Comparison of ENCODE assay signal across 19 cellular contexts in genomic region chr12:59927041-59927440, GRCh38.
DNase-seq lines count a peak whose midpoint lies in the region; ATAC-seq and TF ChIP-seq lines count a peak whose summit lies in the region.
"Had no signal": no experiment of that assay in that cellular context is flagged by ENCODE, and none has a peak within 500 bp of the region (broad histone marks: within the 10 kb centered on the region; RNA-seq: fewer than 3 reads in every experiment).

No MANE protein-coding gene starts in this region.

- POLR2A ChIA-PET in RWPE1 (lab: Yijun Ruan, JAX; ENCODE audit: low non-redundant PET) = no interaction called here

- no peaks in the 10 kb centered on the region for H3K79me2 ChIP-seq in GM23248 (ENCODE audit: insufficient read depth)
- H3K79me2 ChIP-seq in MM.1S (ENCODE audit: low read length) = no peaks in the 10 kb centered on the region

- peaks cover 32% of the 10 kb centered on the region for H3K4me1 ChIP-seq in GM23248 (ENCODE audit: insufficient read depth)
- no peaks in the 10 kb centered on the region for H3K4me1 ChIP-seq in MM.1S (ENCODE audit: low read length)
- H3K4me1 ChIP-seq: SJSA1 had no signal

- TF ChIP-seq CTCF in RWPE1 (conservative IDR thresholded peaks at IDR 0.05; ENCODE audit: low read depth) (no peak), omental fat pad (IDR thresholded peaks at IDR 0.05) (no peak), MM.1S (IDR thresholded peaks at IDR 0.05; ENCODE audit: low read length) (no peak)

- no peak overlapping the region for H3K4me3 ChIP-seq in GM23248
- H3K4me3 ChIP-seq in MM.1S (ENCODE audit: low read length) = no peak overlapping the region
- H3K4me3 ChIP-seq: PC-9, SJSA1 had no signal

- no peaks in the 10 kb centered on the region for H3K27me3 ChIP-seq in GM23248 (replicated peaks; ENCODE audit: insufficient read depth)
- no peaks in the 10 kb centered on the region for H3K27me3 ChIP-seq in MM.1S (replicated peaks; ENCODE audit: insufficient read depth, low read length)
- H3K27me3 ChIP-seq: SJSA1 had no signal

- CTCF ChIA-PET in RWPE1 (lab: Yijun Ruan, JAX) = no interaction called here

- H3K9me3 ChIP-seq in GM23248 (ENCODE audit: low read depth) (no peaks in the 10 kb centered on the region), MM.1S (replicated peaks; ENCODE audit: insufficient read depth, low read length) (no peaks in the 10 kb centered on the region)
- H3K9me3 ChIP-seq: SJSA1 had no signal

- H2AFZ ChIP-seq in GM23248 = no peak overlapping the region
- H2AFZ ChIP-seq in MM.1S (ENCODE audit: low read length) = no peak overlapping the region
- H2AFZ ChIP-seq: PC-9 had no signal

- H3K9me2 ChIP-seq in GM23248 (ENCODE audit: insufficient read depth) (no peaks in the 10 kb centered on the region), MM.1S (replicated peaks; ENCODE audit: insufficient read depth, low read length) (no peaks in the 10 kb centered on the region)

- WGBS in GM23248 (ENCODE audit: low coverage in 1 of 2, low lambda C conversion rate in 2 of 2, missing lambda C conversion rate in 2 of 2), 2 experiments = 9 to 17% methylated on average over 1 of the region's 1 CpG

- H3K27ac ChIP-seq in GM23248 (no peak overlapping the region), RWPE1 (no peak overlapping the region), epithelial cell of prostate (peak overlapping the region; percentile 85), MM.1S (ENCODE audit: low read length) (no peak overlapping the region)
- H3K27ac ChIP-seq: PC-9, SJSA1 had no signal

- H3K4me2 ChIP-seq in GM23248 (ENCODE audit: unreplicated experiment) (peak overlapping the region; percentile 27), MM.1S (ENCODE audit: low read depth, low read length) (no peak overlapping the region)
- H3K4me2 ChIP-seq: PC-9 had no signal

- H4K20me1 ChIP-seq in GM23248 (ENCODE audit: insufficient read depth) (no peaks in the 10 kb centered on the region), MM.1S (ENCODE audit: insufficient read depth, low read length) (no peaks in the 10 kb centered on the region)

- H3K36me3 ChIP-seq in GM23248 (ENCODE audit: low read depth) (no peaks in the 10 kb centered on the region), MM.1S (replicated peaks; ENCODE audit: insufficient read depth, low read length) (no peaks in the 10 kb centered on the region)
- H3K36me3 ChIP-seq: SJSA1 had no signal

- ATAC-seq in omental fat pad (ENCODE audit: low FRiP score) (peak; percentile 81), HG03565 (IDR thresholded peaks at IDR 0.05; ENCODE audit: unreplicated experiment) (no peak)

- H3F3A ChIP-seq in GM23248 (ENCODE audit: insufficient read depth) = peaks cover 13% of the 10 kb centered on the region
- H3F3A ChIP-seq in MM.1S (ENCODE audit: insufficient read depth, low read length) = no peaks in the 10 kb centered on the region

- no peak overlapping the region for H3K9ac ChIP-seq in GM23248
- no peak overlapping the region for H3K9ac ChIP-seq in MM.1S (ENCODE audit: low read length)

- in situ Hi-C loops in GM23248 (cut with MboI) = no loop called here

- DNase-seq in GM23248 (peak; percentile 62), RWPE1 (ENCODE audit: low spot score) (peak; percentile 13), epithelial cell of prostate (ENCODE audit: low read depth, low spot score) (no peak), omental fat pad (ENCODE audit: low spot score) (no peak), globus pallidus (ENCODE audit: low spot score) (no peak), MM.1S (no peak)
- DNase-seq: DND-41, H9, KBM-7, NCI-H1417 treated with DMSO at 0.1 percent for 48 hours, NCI-H1930, NCI-H226, NCI-H524, NCI-H82, PC-9, SW 1271, T-helper 2 cell had no signal

Comparison
In these comparisons a context has a peak if more than half of its experiments do, and no peak if none do; other contexts are left out.
1. DNase-seq: peak in GM23248 (single experiment) and RWPE1 (single experiment); none in epithelial cell of prostate (single experiment), omental fat pad (single experiment), globus pallidus (single experiment) and MM.1S (single experiment).